ENCODE assay signal across 10 cellular contexts in genomic region chr12:125983784-125984510, GRCh38.
DNase-seq lines count a peak whose midpoint lies in the region; ATAC-seq, FAIRE-seq and TF ChIP-seq lines count a peak whose summit lies in the region.
"Had no signal": no experiment of that assay in that cellular context is flagged by ENCODE, and none has a peak within 500 bp of the region (broad histone marks: within the 10 kb centered on the region; RNA-seq: fewer than 3 reads in every experiment).

No MANE protein-coding gene starts in this region.

- peak overlapping the region; percentile 49 for H3K27ac ChIP-seq in astrocyte (ENCODE audit: low read depth, low read length)
- H3K27ac ChIP-seq in prostate gland: peak overlapping the region; percentile 81 to 88

- H3K9me3 Mint-ChIP-seq in astrocyte (ENCODE audit: unreplicated experiment): peaks cover 12% of the 10 kb centered on the region
- peaks cover 1 to 2% of the 10 kb centered on the region in 2 donors for H3K9me3 Mint-ChIP-seq in effector memory CD8-positive, alpha-beta T cell
- H3K9me3 Mint-ChIP-seq in activated CD4-positive, alpha-beta T cell treated with anti-CD3 and anti-CD28 coated beads, Interleukin-2, amount 10 ng/mL, durations not matched to agents 24 days and 14 days: no peaks in the 10 kb centered on the region

- peak; percentile 29 for DNase-seq in astrocyte (ENCODE audit: low read depth)
- peak; percentile 15 for DNase-seq in prostate gland (ENCODE audit: low spot score)
- DNase-seq in effector memory CD8-positive, alpha-beta T cell: no peak
- DNase-seq in activated CD4-positive, alpha-beta T cell treated with anti-CD3 and anti-CD28 coated beads, Interleukin-2, amount 10 ng/mL, durations not matched to agents 24 days and 14 days: no peak
- DNase-seq in effector CD8-positive, alpha-beta T cell (lab: John Stamatoyannopoulos, UW): no peak
- DNase-seq: activated CD4-positive, alpha-beta T cell treated with anti-CD3 and anti-CD28 coated beads, Interleukin-2, amount 50 U/mL, for 1 hour had no signal

- no peak for TF ChIP-seq CTCF in astrocyte (IDR thresholded peaks at IDR 0.05; ENCODE audit: insufficient read depth, low read depth, low read length)
- TF ChIP-seq CTCF in prostate gland (IDR thresholded peaks at IDR 0.05): peak in 1 of 4 experiments; percentile 9

- H3K27ac Mint-ChIP-seq in astrocyte (ENCODE audit: unreplicated experiment): no peak overlapping the region
- H3K27ac Mint-ChIP-seq in effector memory CD8-positive, alpha-beta T cell: no peak overlapping the region
- no peak overlapping the region for H3K27ac Mint-ChIP-seq in activated CD4-positive, alpha-beta T cell treated with anti-CD3 and anti-CD28 coated beads, Interleukin-2, amount 10 ng/mL, durations not matched to agents 24 days and 14 days

- H3K79me2 ChIP-seq in astrocyte (ENCODE audit: insufficient read depth, low read length): no peaks in the 10 kb centered on the region

- ATAC-seq in HG02759 (IDR thresholded peaks at IDR 0.05; ENCODE audit: unreplicated experiment): peak; percentile 28
- ATAC-seq in effector memory CD8-positive, alpha-beta T cell (replicated peaks): no peak
- ATAC-seq in GM21526 (IDR thresholded peaks at IDR 0.05; ENCODE audit: low FRiP score, unreplicated experiment): no peak

- H3K9ac ChIP-seq in astrocyte (ENCODE audit: low read length): peak overlapping the region; percentile 75

- no peak for FAIRE-seq in astrocyte (lab: Jason Lieb, UNC)

- H3K36me3 Mint-ChIP-seq in astrocyte (ENCODE audit: low read depth, unreplicated experiment): no peaks in the 10 kb centered on the region
- H3K36me3 Mint-ChIP-seq in effector memory CD8-positive, alpha-beta T cell (ENCODE audit: insufficient read depth): no peaks in the 10 kb centered on the region
- no peaks in the 10 kb centered on the region for H3K36me3 Mint-ChIP-seq in activated CD4-positive, alpha-beta T cell treated with anti-CD3 and anti-CD28 coated beads, Interleukin-2, amount 10 ng/mL, durations not matched to agents 24 days and 14 days (ENCODE audit: low read depth)

- H3K4me3 ChIP-seq in astrocyte (ENCODE audit: insufficient read depth, low read depth, low read length): peak overlapping the region; percentile 66
- peak overlapping the region; percentile 75 for H3K4me3 ChIP-seq in iPS-11a (ENCODE audit: low read depth, low read length)
- H3K4me3 ChIP-seq in prostate gland: peak overlapping the region; percentile 36 to 50
- H3K4me3 ChIP-seq: HAP-1 had no signal

- peak overlapping the region; percentile 89 for H2AFZ ChIP-seq in astrocyte (ENCODE audit: low read depth, low read length)

- no peaks in the 10 kb centered on the region for H3K4me1 Mint-ChIP-seq in astrocyte (ENCODE audit: low read depth, unreplicated experiment)
- peaks cover 0 to 4% of the 10 kb centered on the region in 2 donors for H3K4me1 Mint-ChIP-seq in effector memory CD8-positive, alpha-beta T cell (ENCODE audit: low read depth in 2 of 2)
- H3K4me1 Mint-ChIP-seq in activated CD4-positive, alpha-beta T cell treated with anti-CD3 and anti-CD28 coated beads, Interleukin-2, amount 10 ng/mL, durations not matched to agents 24 days and 14 days: no peaks in the 10 kb centered on the region

- 1% methylated on average over 13 of the region's 14 CpGs for WGBS in prostate gland

- TF ChIP-seq POLR2A in prostate gland (IDR thresholded peaks at IDR 0.05): no peak

- no peaks in the 10 kb centered on the region for H3K27me3 Mint-ChIP-seq in astrocyte (ENCODE audit: low read depth, unreplicated experiment)
- peaks cover 0 to 30% of the 10 kb centered on the region in 2 donors for H3K27me3 Mint-ChIP-seq in effector memory CD8-positive, alpha-beta T cell
- peaks cover 6% of the 10 kb centered on the region for H3K27me3 Mint-ChIP-seq in activated CD4-positive, alpha-beta T cell treated with anti-CD3 and anti-CD28 coated beads, Interleukin-2, amount 10 ng/mL, durations not matched to agents 24 days and 14 days

- no peak overlapping the region for H3K4me3 Mint-ChIP-seq in astrocyte (ENCODE audit: unreplicated experiment)
- no peak overlapping the region for H3K4me3 Mint-ChIP-seq in effector memory CD8-positive, alpha-beta T cell
- H3K4me3 Mint-ChIP-seq in activated CD4-positive, alpha-beta T cell treated with anti-CD3 and anti-CD28 coated beads, Interleukin-2, amount 10 ng/mL, durations not matched to agents 24 days and 14 days: no peak overlapping the region

- peaks cover 5% of the 10 kb centered on the region for H3K4me1 ChIP-seq in astrocyte (ENCODE audit: insufficient read depth, low read length)
- no peaks in the 10 kb centered on the region for H3K4me1 ChIP-seq in prostate gland (replicated peaks)
- H3K4me1 ChIP-seq: HAP-1 had no signal

- H3K4me2 ChIP-seq in astrocyte (ENCODE audit: low read length): peak overlapping the region; percentile 89

- H3K9me3 ChIP-seq in astrocyte (ENCODE audit: insufficient read depth, low read depth, low read length) (no peaks in the 10 kb centered on the region), prostate gland (no peaks in the 10 kb centered on the region)
- H3K9me3 ChIP-seq: HAP-1 had no signal

- no peaks in the 10 kb centered on the region for H3K27me3 ChIP-seq in astrocyte (ENCODE audit: insufficient read depth, low read length)
- no peaks in the 10 kb centered on the region for H3K27me3 ChIP-seq in prostate gland (replicated peaks; ENCODE audit: insufficient read depth)

- no peaks in the 10 kb centered on the region for H3K36me3 ChIP-seq in astrocyte (ENCODE audit: insufficient read depth, low read length)
- no peaks in the 10 kb centered on the region for H3K36me3 ChIP-seq in prostate gland
- H3K36me3 ChIP-seq: HAP-1 had no signal

- no peaks in the 10 kb centered on the region for H4K20me1 ChIP-seq in astrocyte (ENCODE audit: insufficient read depth, low read length)

- intact Hi-C loops in prostate gland (cut with DNase I): no loop called here
- intact Hi-C loops in activated CD4-positive, alpha-beta T cell treated with anti-CD3 and anti-CD28 coated beads, Interleukin-2, amount 10 ng/mL, durations not matched to agents 24 days and 14 days (cut with micrococcal nuclease): no loop called here

Comparison
In these comparisons a context has a peak if more than half of its experiments do, and no peak if none do; other contexts are left out.
1. DNase-seq: peak in astrocyte (single experiment) and prostate gland (single experiment); none in effector memory CD8-positive, alpha-beta T cell (0 of 3), activated CD4-positive, alpha-beta T cell treated with anti-CD3 and anti-CD28 coated beads, Interleukin-2, amount 10 ng/mL, durations not matched to agents 24 days and 14 days (single experiment) and effector CD8-positive, alpha-beta T cell (single experiment).
2. Peak in every context shown above with its lines, with median percentiles within 50 percentile points of each other: H3K4me3 ChIP-seq.